21 cellular contexts compared by ENCODE assay signal in the genomic region with DNA sequence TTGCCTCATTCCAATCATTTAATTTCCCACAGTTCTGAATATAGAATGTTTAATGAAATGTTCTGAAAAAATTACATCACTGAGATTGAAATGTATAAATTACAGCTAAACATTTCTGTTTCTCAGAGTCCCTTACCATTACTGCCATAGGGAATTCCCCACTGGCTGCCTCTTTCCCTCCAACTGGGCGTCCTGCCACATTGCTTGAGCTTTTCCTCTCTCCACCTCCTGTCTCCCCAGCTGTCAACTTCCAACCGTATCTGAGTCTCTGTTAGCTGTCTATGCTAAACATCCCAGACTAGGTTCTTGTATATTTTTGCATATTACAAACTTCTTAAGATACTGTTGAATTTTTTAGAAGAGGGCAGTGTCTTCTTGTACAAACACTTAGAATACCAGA.
DNase-seq lines count a peak whose midpoint lies in the region; ATAC-seq and TF ChIP-seq lines count a peak whose summit lies in the region.
"Had no signal": no experiment of that assay in that cellular context is flagged by ENCODE, and none has a peak within 500 bp of the region (broad histone marks: within the 10 kb centered on the region; RNA-seq: fewer than 3 reads in every experiment).

No MANE protein-coding gene starts in this region.

- no peaks in the 10 kb centered on the region for H3K36me3 Mint-ChIP-seq in neural progenitor cell
- H3K36me3 Mint-ChIP-seq: natural killer cell had no signal

- H3K4me3 ChIP-seq in left ventricle myocardium inferior (no peak overlapping the region), neural progenitor cell (no peak overlapping the region)
- H3K4me3 ChIP-seq: adrenal gland, tibial nerve had no signal

- H3K27me3 ChIP-seq in left ventricle myocardium inferior (ENCODE audit: low read depth): no peaks in the 10 kb centered on the region
- H3K27me3 ChIP-seq in neural progenitor cell: no peaks in the 10 kb centered on the region
- H3K27me3 ChIP-seq: adrenal gland, tibial nerve had no signal

- TF ChIP-seq CTCF in left ventricle myocardium inferior (IDR thresholded peaks at IDR 0.05; ENCODE audit: borderline replicate concordance) (no peak), neural progenitor cell (IDR thresholded peaks at IDR 0.05) (no peak)

- H3K9me3 Mint-ChIP-seq in neural progenitor cell: peaks cover 15% of the 10 kb centered on the region
- H3K9me3 Mint-ChIP-seq: endodermal cell had no signal

- peak overlapping the region; percentile 7 for H3K27ac Mint-ChIP-seq in neural progenitor cell
- H3K27ac Mint-ChIP-seq: activated CD4-positive, alpha-beta T cell treated with anti-CD3 and anti-CD28 coated beads, Interleukin-2, amount 10 ng/mL, durations not matched to agents 7 days and 5 days; endodermal cell; natural killer cell had no signal

- intact Hi-C loops in left ventricle myocardium inferior (cut with micrococcal nuclease): no loop called here
- intact Hi-C loops in Right ventricle myocardium superior (cut with DNase I): no loop called here

- no peak overlapping the region for H3K9ac ChIP-seq in neural progenitor cell

- POLR2A ChIA-PET in HEK293T (lab: Yijun Ruan, JAX): no interaction called here

- no peak overlapping the region for H2AFZ ChIP-seq in neural progenitor cell (replicated peaks)

- H3K36me3 ChIP-seq in left ventricle myocardium inferior (no peaks in the 10 kb centered on the region), neural progenitor cell (peaks cover 3% of the 10 kb centered on the region)
- H3K36me3 ChIP-seq: adrenal gland, tibial nerve had no signal

- DNase-seq in left ventricle myocardium inferior (peak; percentile 15), Right ventricle myocardium superior (no peak), NCI-H2171 treated with DMSO at 0.1 percent for 48 hours (lab: John Stamatoyannopoulos, UW) (peak; percentile 88), cerebellar cortex (ENCODE audit: low spot score) (peak; percentile 69), neural progenitor cell (ENCODE audit: low spot score) (no peak), NCI-H1930 (lab: John Stamatoyannopoulos, UW) (no peak), T1000 (lab: John Stamatoyannopoulos, UW) (no peak), HEK293T (ENCODE audit: extremely low spot score) (no peak)
- DNase-seq: activated CD4-positive, alpha-beta T cell treated with anti-CD3 and anti-CD28 coated beads, Interleukin-2, amount 10 ng/mL, durations not matched to agents 7 days and 5 days; activated CD8-positive, alpha-beta memory T cell treated with anti-CD3 and anti-CD28 coated beads, Interleukin-2, amount 50 U/mL, for 4 hours; activated effector memory CD4-positive, alpha-beta T cell treated with Interleukin-2 at 50 U/mL for 16 hours; endodermal cell; foreskin fibroblast; Karpas-422; mesenchymal stem cell; natural killer cell; NCI-H1417; stimulated activated CD4-positive, alpha-beta T cell treated with anti-CD3 and anti-CD28 coated beads, Interleukin-1b, Interleukin-23, amount 100 ng/mL, for 48 hours; stimulated activated naive CD4-positive, alpha-beta T cell treated with Interleukin-2 at 50 U/mL for 16 hours had no signal

- H3F3A ChIP-seq in neural progenitor cell (ENCODE audit: low read depth): peaks cover 13% of the 10 kb centered on the region

- H3K27ac ChIP-seq in left ventricle myocardium inferior (replicated peaks): no peak overlapping the region
- H3K27ac ChIP-seq in neural progenitor cell: no peak overlapping the region
- H3K27ac ChIP-seq: adrenal gland, tibial nerve had no signal

- CTCF ChIA-PET in HEK293T (lab: Yijun Ruan, JAX): no interaction called here

- H4K20me1 ChIP-seq in neural progenitor cell (ENCODE audit: low read depth): no peaks in the 10 kb centered on the region

- no peak overlapping the region for H3K4me2 ChIP-seq in neural progenitor cell

- no peak for ATAC-seq in Right ventricle myocardium superior (ENCODE audit: poor library complexity)
- ATAC-seq: natural killer cell had no signal

- H3K9me3 ChIP-seq in left ventricle myocardium inferior (replicated peaks): no peaks in the 10 kb centered on the region
- H3K9me3 ChIP-seq in neural progenitor cell (ENCODE audit: low read depth): no peaks in the 10 kb centered on the region
- H3K9me3 ChIP-seq: adrenal gland, tibial nerve had no signal

- H3K4me1 ChIP-seq in left ventricle myocardium inferior: no peaks in the 10 kb centered on the region
- H3K4me1 ChIP-seq in neural progenitor cell: peaks cover 21% of the 10 kb centered on the region
- H3K4me1 ChIP-seq: adrenal gland, tibial nerve had no signal

- no peaks in the 10 kb centered on the region for H3K79me2 ChIP-seq in neural progenitor cell (ENCODE audit: low read depth)

- H3K27me3 Mint-ChIP-seq in neural progenitor cell (ENCODE audit: insufficient read depth, low read depth): peaks cover 4% of the 10 kb centered on the region
- H3K27me3 Mint-ChIP-seq: activated CD4-positive, alpha-beta T cell treated with anti-CD3 and anti-CD28 coated beads, Interleukin-2, amount 10 ng/mL, durations not matched to agents 7 days and 5 days had no signal

- no peak overlapping the region for H3K4me3 Mint-ChIP-seq in neural progenitor cell
- H3K4me3 Mint-ChIP-seq: activated CD4-positive, alpha-beta T cell treated with anti-CD3 and anti-CD28 coated beads, Interleukin-2, amount 10 ng/mL, durations not matched to agents 7 days and 5 days; endodermal cell; natural killer cell had no signal

- peaks cover 25% of the 10 kb centered on the region for H3K4me1 Mint-ChIP-seq in neural progenitor cell
- H3K4me1 Mint-ChIP-seq: activated CD4-positive, alpha-beta T cell treated with anti-CD3 and anti-CD28 coated beads, Interleukin-2, amount 10 ng/mL, durations not matched to agents 7 days and 5 days; endodermal cell; natural killer cell had no signal

TF ChIP-seq in HEK293T, 16 proteins besides CTCF, POLR2A, EP300 and RAD21:
- TF ChIP-seq CTBP1 (IDR thresholded peaks at IDR 0.05; ENCODE audit: borderline replicate concordance) (no peak), ARNT (IDR thresholded peaks at IDR 0.05) (no peak), NFRKB (IDR thresholded peaks at IDR 0.05) (no peak), L3MBTL2 (conservative IDR thresholded peaks at IDR 0.05) (no peak), SUZ12 (IDR thresholded peaks at IDR 0.05) (no peak), ELF4 (IDR thresholded peaks at IDR 0.05) (no peak), LEF1 (IDR thresholded peaks at IDR 0.05; ENCODE audit: borderline replicate concordance) (no peak), BHLHE40 (IDR thresholded peaks at IDR 0.05; ENCODE audit: borderline replicate concordance) (no peak), FOXK2 (IDR thresholded peaks at IDR 0.05) (no peak), FOXM1 (IDR thresholded peaks at IDR 0.05; ENCODE audit: borderline replicate concordance) (no peak), ZNF384 (IDR thresholded peaks at IDR 0.05) (no peak), PKNOX1 (IDR thresholded peaks at IDR 0.05) (no peak)

Comparison
In these comparisons a context has a peak if more than half of its experiments do, and no peak if none do; other contexts are left out.
1. DNase-seq: peak in left ventricle myocardium inferior (single experiment), NCI-H2171 treated with DMSO at 0.1 percent for 48 hours (single experiment) and cerebellar cortex (single experiment); none in Right ventricle myocardium superior (single experiment), neural progenitor cell (single experiment), NCI-H1930 (0 of 2), T1000 (single experiment) and HEK293T (single experiment).